Comparison of ENCODE assay signal across 7 cellular contexts in the genomic region with DNA sequence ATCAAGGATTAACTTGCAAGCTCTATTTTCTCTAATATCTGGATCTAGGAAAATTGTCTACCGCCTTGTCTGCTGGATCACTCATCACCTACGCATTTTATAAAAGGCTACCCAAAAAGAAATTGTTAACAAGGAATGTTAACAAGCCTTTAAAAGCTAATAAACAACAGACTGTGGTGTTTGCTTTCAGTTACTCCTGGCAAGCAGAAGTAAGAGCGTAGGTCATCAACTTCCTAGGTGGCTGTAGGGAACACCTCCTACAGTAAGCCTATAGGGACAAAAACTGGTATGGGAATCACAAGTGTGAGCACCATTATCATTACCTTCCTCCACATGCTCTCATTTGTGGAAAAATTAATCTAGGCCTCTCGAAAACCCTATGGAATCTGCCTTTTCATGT.
A peak's percentile ranks its signal among the peaks of the same experiment; 100 is the strongest.
DNase-seq lines count a peak whose midpoint lies in the region; ATAC-seq, FAIRE-seq and TF ChIP-seq lines count a peak whose summit lies in the region.
"Not testable (repeated sequence)": the region's sequence is repeated elsewhere in the genome, so short reads cannot be mapped to it uniquely, and the experiment has no call there.

No MANE protein-coding gene starts in this region.

- H3K4me1 Mint-ChIP-seq in endodermal cell = peaks cover 42% of the 10 kb centered on the region

- not testable (repeated sequence) for TF ChIP-seq EP300 in tibial nerve (IDR thresholded peaks at IDR 0.05)

- H3K79me2 ChIP-seq in hepatocyte = not testable (repeated sequence)

- H3K27me3 Mint-ChIP-seq in endodermal cell (ENCODE audit: insufficient read depth) = not testable (repeated sequence)

- H3K4me3 ChIP-seq in endodermal cell (ENCODE audit: low read length); hepatocyte; right lobe of liver; rectal smooth muscle tissue (ENCODE audit: low read length); tibial nerve: not testable (repeated sequence)

- H3K27me3 ChIP-seq in endodermal cell (ENCODE audit: control insufficient read depth, insufficient read depth, low read length, poor library complexity, severe bottlenecking); hepatocyte; right lobe of liver; rectal smooth muscle tissue (ENCODE audit: control insufficient read depth, insufficient read depth, low read length); tibial nerve: not testable (repeated sequence)

- not testable (repeated sequence) for H3K36me3 Mint-ChIP-seq in endodermal cell (ENCODE audit: low read depth)

- peak; percentile 43 for FAIRE-seq in TTC549 (lab: Jason Lieb, UNC)

- H3K4me1 ChIP-seq in endodermal cell (ENCODE audit: control insufficient read depth, insufficient read depth, low read length) = not testable (repeated sequence)
- H3K4me1 ChIP-seq in hepatocyte (ENCODE audit: insufficient read depth) (peaks cover 29% of the 10 kb centered on the region), right lobe of liver (peaks cover 0 to 18% (median 7%) of the 10 kb centered on the region in 4 donors), rectal smooth muscle tissue (ENCODE audit: control insufficient read depth, insufficient read depth, low read length) (peaks cover 30% of the 10 kb centered on the region), tibial nerve (peaks cover 0 to 65% (median 13%) of the 10 kb centered on the region in 4 donors)

- H3K9ac ChIP-seq in endodermal cell (ENCODE audit: extremely low read depth, low read length, poor library complexity, severe bottlenecking); rectal smooth muscle tissue (ENCODE audit: low read length): not testable (repeated sequence)

- peak; percentile 73 to 79 (median 76) for ATAC-seq in right lobe of liver

- peak; percentile 12 for DNase-seq in HT-29 (ENCODE audit: low spot score)
- not testable (repeated sequence) for DNase-seq in endodermal cell; hepatocyte (ENCODE audit: low spot score); right lobe of liver; tibial nerve (ENCODE audit: low spot score in 2 of 2)

- H3K9me3 ChIP-seq in endodermal cell (ENCODE audit: control insufficient read depth, low read length); hepatocyte (ENCODE audit: low read depth); right lobe of liver; tibial nerve: not testable (repeated sequence)

- not testable (repeated sequence) for H3K9me2 ChIP-seq in hepatocyte (replicated peaks; ENCODE audit: insufficient read depth)

- not testable (repeated sequence) for H3K27ac ChIP-seq in endodermal cell (ENCODE audit: low read depth, low read length)
- H3K27ac ChIP-seq in hepatocyte (peak overlapping the region; percentile 80), right lobe of liver (peak overlapping the region; percentile 6 to 61 (median 38)), rectal smooth muscle tissue (ENCODE audit: low read depth, low read length) (peak overlapping the region; percentile 30), tibial nerve (peak overlapping the region; percentile 5 to 55 (median 38))

- H3K27ac Mint-ChIP-seq in endodermal cell = peak overlapping the region; percentile 60

- not testable (repeated sequence) for H3K36me3 ChIP-seq in endodermal cell (ENCODE audit: control insufficient read depth, insufficient read depth, low read length); hepatocyte (replicated peaks; ENCODE audit: insufficient read depth, low read depth); right lobe of liver; rectal smooth muscle tissue (ENCODE audit: control insufficient read depth, insufficient read depth, low read length); tibial nerve

- TF ChIP-seq CTCF in endodermal cell (conservative IDR thresholded peaks at IDR 0.05); hepatocyte (IDR thresholded peaks at IDR 0.05; ENCODE audit: poor library complexity); right lobe of liver (IDR thresholded peaks at IDR 0.05); tibial nerve (IDR thresholded peaks at IDR 0.05): not testable (repeated sequence)

- TF ChIP-seq POLR2A in right lobe of liver (IDR thresholded peaks at IDR 0.05); tibial nerve (IDR thresholded peaks at IDR 0.05): not testable (repeated sequence)

- intact Hi-C loops in right lobe of liver (cut with DNase I) = not testable (repeated sequence)

- 87 to 94% methylated on average over 2 to 4 of the region's 4 CpGs for WGBS in endodermal cell (ENCODE audit: insufficient coverage in 1 of 2, insufficient read length in 1 of 2), 2 experiments
- WGBS in hepatocyte (ENCODE audit: low lambda C conversion rate, missing lambda C conversion rate) = 63% methylated on average over 4 of the region's 4 CpGs
- 59% methylated on average over 4 of the region's 4 CpGs for WGBS in right lobe of liver (ENCODE audit: insufficient coverage, low coverage, low lambda C conversion rate, missing lambda C conversion rate)
- WGBS in tibial nerve, 2 donors = 84 to 85% methylated on average over 4 of the region's 4 CpGs

- not testable (repeated sequence) for H3K9me3 Mint-ChIP-seq in endodermal cell

- H3K4me3 Mint-ChIP-seq in endodermal cell = not testable (repeated sequence)

- H2AFZ ChIP-seq in hepatocyte = not testable (repeated sequence)

- peak overlapping the region; percentile 53 for H3K4me2 ChIP-seq in hepatocyte

- not testable (repeated sequence) for H4K20me1 ChIP-seq in hepatocyte (ENCODE audit: insufficient read depth, poor library complexity, severe bottlenecking)
